ENCODE assay signal across 22 cellular contexts in the genomic region with DNA sequence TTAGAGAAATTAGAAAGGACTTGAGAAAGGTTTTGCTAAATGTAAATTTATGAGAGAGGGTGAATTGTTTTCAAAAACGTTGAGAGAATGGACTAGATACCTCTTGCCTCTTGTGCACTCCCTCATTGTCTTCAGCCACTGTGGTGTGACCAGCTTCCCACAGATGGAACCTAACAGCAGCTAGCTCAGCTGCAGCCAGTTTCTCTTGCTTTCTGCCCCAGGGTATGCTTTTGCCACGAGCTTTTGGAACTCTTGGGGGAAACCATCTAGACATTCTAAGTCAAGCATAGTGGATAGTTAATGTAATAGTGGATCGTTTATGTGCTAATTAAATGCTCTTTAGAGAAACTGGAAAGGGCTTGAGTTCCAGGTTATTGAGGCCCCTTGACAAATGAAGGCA.
"Had no signal": no experiment of that assay in that cellular context is flagged by ENCODE, and none has a peak within 500 bp of the region (broad histone marks: within the 10 kb centered on the region; RNA-seq: fewer than 3 reads in every experiment).

No MANE protein-coding gene starts in this region.

- H3K9me3 ChIP-seq: MG63, Peyer's patch, SJSA1 had no signal

- DNase-seq: activated B cell treated with CpG ODN at 0.5 μM for 24 hours; activated CD4-positive, alpha-beta T cell treated with anti-CD3 and anti-CD28 coated beads for 1 hour; activated CD4-positive, alpha-beta T cell treated with anti-CD3 and anti-CD28 coated beads, Interleukin-2, amount 10 ng/mL, durations not matched to agents 24 days and 14 days; activated CD4-positive, alpha-beta T cell treated with anti-CD3 and anti-CD28 coated beads, Interleukin-2, amount 50 U/mL, for 48 hours; activated CD8-positive, alpha-beta memory T cell treated with anti-CD3 and anti-CD28 coated beads, Interleukin-2, amount 10 ng/mL, durations not matched to agents 7 days and 5 days; activated effector memory CD4-positive, alpha-beta T cell treated with Interleukin-2 at 50 U/mL for 16 hours; activated naive CD4-positive, alpha-beta T cell; activated T-cell treated with anti-CD3 and anti-CD28 coated beads, Interleukin-2, amount 50 U/mL, for 24 hours; aorta; central memory CD4-positive, alpha-beta T cell; MG63; NCI-H1105; NCI-H1436; NCI-H1694 treated with DMSO at 0.1 percent for 48 hours; NCI-H2029 treated with DMSO at 0.1 percent for 48 hours; NCI-H526; NK-92 treated with Interleukin-12 subunit alpha and Interleukin-12 subunit beta, amount 100 ng/mL, for 24 hours; Peyer's patch; Right ventricle myocardium superior had no signal

- H3K27ac ChIP-seq: Peyer's patch, RWPE1, SJSA1 had no signal

- H3K4me1 ChIP-seq: Peyer's patch, SJSA1 had no signal

- FAIRE-seq: bronchial epithelial cell had no signal

- H3K4me3 ChIP-seq: MG63, Peyer's patch, SJSA1 had no signal

- ATAC-seq: activated CD8-positive, alpha-beta memory T cell treated with anti-CD3 and anti-CD28 coated beads, Interleukin-2, amount 10 ng/mL, durations not matched to agents 7 days and 5 days had no signal

- H3K36me3 ChIP-seq: MG63, Peyer's patch, SJSA1 had no signal

- H3K27me3 ChIP-seq: MG63, Peyer's patch, SJSA1 had no signal
